21 cellular contexts compared by ENCODE assay signal in the genomic region with DNA sequence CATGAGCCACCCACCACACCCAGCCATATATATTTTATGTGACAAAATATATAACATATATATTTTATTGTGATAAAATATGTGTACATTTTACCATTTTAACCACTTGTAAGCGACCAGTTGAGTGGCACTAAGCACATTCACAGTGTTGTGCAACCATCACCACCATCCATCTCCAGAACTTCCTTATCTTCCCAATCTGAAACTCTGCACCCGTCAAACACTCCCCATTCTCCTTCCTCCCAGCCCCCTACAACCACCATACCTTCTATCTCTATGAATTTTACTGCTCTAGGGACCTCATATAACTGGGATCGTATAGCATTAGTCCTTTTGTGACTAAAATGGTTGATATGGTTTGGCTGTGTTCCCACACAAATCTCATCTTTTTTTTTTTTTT.
"Had no signal": no experiment of that assay in that cellular context is flagged by ENCODE, and none has a peak within 500 bp of the region (broad histone marks: within the 10 kb centered on the region; RNA-seq: fewer than 3 reads in every experiment).

No MANE protein-coding gene starts in this region.

- H3K9ac ChIP-seq: parathyroid adenoma had no signal

- H3K27me3 Mint-ChIP-seq: stimulated activated naive CD8-positive, alpha-beta T cell treated with anti-CD3 and anti-CD28 coated beads, Interleukin-15, Interleukin-2, amounts not matched to agents 100 ng/mL and 50 ng/mL, for 24 hours had no signal

- H3K36me3 Mint-ChIP-seq: stimulated activated memory B cell treated with anti-CD40 and anti-IgM and Interleukin-4, amounts not matched to agents 10 μg/mL and 1 μg/mL and 100 μg/mL, for 72 hours had no signal

- H3K27ac Mint-ChIP-seq: naive thymus-derived CD4-positive, alpha-beta T cell; nephron progenitor cell; stimulated activated memory B cell treated with anti-CD40 and anti-IgM and Interleukin-4, amounts not matched to agents 10 μg/mL and 1 μg/mL and 100 μg/mL, for 72 hours; stimulated activated naive CD8-positive, alpha-beta T cell treated with anti-CD3 and anti-CD28 coated beads, Interleukin-15, Interleukin-2, amounts not matched to agents 100 ng/mL and 50 ng/mL, for 24 hours had no signal

- H3K27ac ChIP-seq: gastrocnemius medialis, parathyroid adenoma, psoas muscle, spleen, tibial artery, upper lobe of left lung, vagina had no signal

- H3K36me3 ChIP-seq: gastrocnemius medialis, spleen, tibial artery, upper lobe of left lung, vagina had no signal

- DNase-seq: effector memory CD4-positive, alpha-beta T cell; gastrocnemius medialis; islet precursor cell; mammary epithelial cell; naive thymus-derived CD4-positive, alpha-beta T cell; nephron progenitor cell; psoas muscle; retina; stimulated activated CD4-positive, alpha-beta T cell treated with anti-CD3 and anti-CD28 coated beads, Interleukin-15, amount 100 ng/mL, for 24 hours; stimulated activated CD4-positive, alpha-beta T cell treated with anti-CD3 and anti-CD28 coated beads, Interleukin-1b, Interleukin-23, amount 100 ng/mL, for 48 hours; stimulated activated CD4-positive, alpha-beta T cell treated with anti-CD3 and anti-CD28 coated beads, Interleukin-4, amount 100 ng/mL, for 24 hours; tibial artery; upper lobe of left lung had no signal

- H3K9me3 Mint-ChIP-seq: naive thymus-derived CD4-positive, alpha-beta T cell; stimulated activated naive CD8-positive, alpha-beta T cell treated with anti-CD3 and anti-CD28 coated beads, Interleukin-15, Interleukin-2, amounts not matched to agents 100 ng/mL and 50 ng/mL, for 24 hours had no signal

- H3K4me3 ChIP-seq: gastrocnemius medialis, psoas muscle, spleen, tibial artery, upper lobe of left lung, vagina had no signal

- ATAC-seq: esophagus mucosa; gastrocnemius medialis; left lobe of liver; naive thymus-derived CD4-positive, alpha-beta T cell; psoas muscle; sciatic nerve; stimulated activated memory B cell treated with anti-CD40 and anti-IgM and Interleukin-4, amounts not matched to agents 10 μg/mL and 1 μg/mL and 100 μg/mL, for 72 hours had no signal

- H3K79me2 ChIP-seq: parathyroid adenoma had no signal

- H3K4me3 Mint-ChIP-seq: naive thymus-derived CD4-positive, alpha-beta T cell; nephron progenitor cell; stimulated activated memory B cell treated with anti-CD40 and anti-IgM and Interleukin-4, amounts not matched to agents 10 μg/mL and 1 μg/mL and 100 μg/mL, for 72 hours; stimulated activated naive CD8-positive, alpha-beta T cell treated with anti-CD3 and anti-CD28 coated beads, Interleukin-15, Interleukin-2, amounts not matched to agents 100 ng/mL and 50 ng/mL, for 24 hours had no signal

- H3K27me3 ChIP-seq: gastrocnemius medialis, tibial artery, upper lobe of left lung, vagina had no signal

- H3K4me1 Mint-ChIP-seq: nephron progenitor cell; stimulated activated memory B cell treated with anti-CD40 and anti-IgM and Interleukin-4, amounts not matched to agents 10 μg/mL and 1 μg/mL and 100 μg/mL, for 72 hours had no signal

- H2AFZ ChIP-seq: parathyroid adenoma had no signal

- H3K9me3 ChIP-seq: gastrocnemius medialis, psoas muscle, spleen, tibial artery, upper lobe of left lung, vagina had no signal

- H3K4me1 ChIP-seq: gastrocnemius medialis, parathyroid adenoma, psoas muscle, spleen, tibial artery, vagina had no signal
